In the genomic region with DNA sequence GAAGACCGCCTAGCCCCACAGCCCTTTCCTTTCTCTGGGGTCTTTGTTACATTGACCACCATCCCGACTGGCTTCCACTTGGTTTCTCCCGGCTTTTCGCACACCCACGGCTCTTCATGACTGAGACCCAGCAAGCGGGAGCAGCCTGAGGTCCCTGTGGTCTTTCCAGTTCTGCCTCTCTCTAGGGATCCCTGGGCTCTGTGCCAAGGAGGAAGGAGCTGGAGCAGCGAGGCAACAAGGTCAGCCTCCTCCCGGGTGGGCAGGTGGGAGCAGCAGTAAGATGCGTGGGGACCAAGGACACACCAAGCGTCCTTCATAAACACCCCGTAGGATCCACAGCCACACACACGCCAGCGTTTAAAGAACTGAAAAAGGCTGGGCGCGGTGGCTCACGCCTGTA, we compare ENCODE assay signal across 17 cellular contexts. TPM values are rescaled to one million over a fixed set of nuclear protein-coding genes. Genes with fewer than 3 reads are reported as not detected.
DNase-seq lines count a peak whose midpoint lies in the region; ATAC-seq and TF ChIP-seq lines count a peak whose summit lies in the region.
"Had no signal": no experiment of that assay in that cellular context is flagged by ENCODE, and none has a peak within 500 bp of the region (broad histone marks: within the 10 kb centered on the region; RNA-seq: fewer than 3 reads in every experiment).

No MANE protein-coding gene starts in this region.

- H3K4me3 ChIP-seq in heart right ventricle, result no peak overlapping the region
- H3K4me3 ChIP-seq in right lobe of liver, result no peak overlapping the region
- H3K4me3 ChIP-seq: esophagus muscularis mucosa, GM12878, upper lobe of left lung had no signal

- TF ChIP-seq CTCF in heart right ventricle (IDR thresholded peaks at IDR 0.05) (no peak), right lobe of liver (IDR thresholded peaks at IDR 0.05) (no peak)

- no peak overlapping the region for H3K27ac ChIP-seq in heart right ventricle
- no peak overlapping the region for H3K27ac ChIP-seq in right lobe of liver
- H3K27ac ChIP-seq: esophagus muscularis mucosa, upper lobe of left lung had no signal

- no peak for TF ChIP-seq POLR2A in right lobe of liver (IDR thresholded peaks at IDR 0.05)

- no peaks in the 10 kb centered on the region for H3K9me3 ChIP-seq in heart right ventricle
- H3K9me3 ChIP-seq in right lobe of liver, result no peaks in the 10 kb centered on the region
- H3K9me3 ChIP-seq: esophagus muscularis mucosa, upper lobe of left lung had no signal

- H3K4me1 ChIP-seq in heart right ventricle (peaks cover 0 to 11% (median 0%) of the 10 kb centered on the region in 9 donors), right lobe of liver (peaks cover 0 to 15% (median 8%) of the 10 kb centered on the region in 4 donors)

- no peak for ATAC-seq in Right ventricle myocardium inferior
- no peak for ATAC-seq in heart right ventricle
- ATAC-seq in right lobe of liver, result no peak
- no peak for ATAC-seq in GM21367 (IDR thresholded peaks at IDR 0.05; ENCODE audit: unreplicated experiment)
- ATAC-seq: GM12878 had no signal

- peaks cover 0 to 53% (median 41%) of the 10 kb centered on the region in 7 donors for H3K27me3 ChIP-seq in heart right ventricle
- H3K27me3 ChIP-seq in right lobe of liver, result no peaks in the 10 kb centered on the region
- H3K27me3 ChIP-seq: upper lobe of left lung had no signal

- peak; percentile 52 for DNase-seq in Right ventricle myocardium inferior (ENCODE audit: missing footprints)
- no peak for DNase-seq in heart right ventricle
- peak; percentile 60 for DNase-seq in RPMI7951 (ENCODE audit: low read depth)
- DNase-seq in right lobe of liver, result peak in 2 of 3 donors; percentile 17 to 27
- DNase-seq in ureter (ENCODE audit: low spot score), result peak; percentile 65
- DNase-seq in stimulated activated CD4-positive, alpha-beta T cell treated with anti-CD3 and anti-CD28 coated beads, Interleukin-1b, Interleukin-23, amount 100 ng/mL, for 48 hours, result no peak
- no peak for DNase-seq in NCI-H1092 treated with DMSO at 0.1 percent for 48 hours (lab: John Stamatoyannopoulos, UW)
- DNase-seq: activated CD4-positive, CD25-positive, alpha-beta regulatory T cell treated with anti-CD3 and anti-CD28 coated beads, Interleukin-2, amount 50 U/mL, for 72 hours; activated naive CD8-positive, alpha-beta T cell treated with anti-CD3 and anti-CD28 coated beads, Interleukin-2, amount 10 ng/mL, durations not matched to agents 7 days and 5 days; hippocampal formation; NCI-H1694; nucleus accumbens; stimulated activated CD4-positive, alpha-beta T cell treated with anti-CD3 and anti-CD28 coated beads, Interleukin-15, amount 100 ng/mL, for 24 hours had no signal

- WGBS in heart right ventricle, 2 donors, result 56 to 58% methylated on average over 16 of the region's 16 CpGs
- WGBS in right lobe of liver (ENCODE audit: insufficient coverage, low coverage, low lambda C conversion rate, missing lambda C conversion rate), result 77% methylated on average over 16 of the region's 16 CpGs

- no peaks in the 10 kb centered on the region for H3K36me3 ChIP-seq in heart right ventricle
- H3K36me3 ChIP-seq in right lobe of liver, result no peaks in the 10 kb centered on the region
- H3K36me3 ChIP-seq: esophagus muscularis mucosa, upper lobe of left lung had no signal

- intact Hi-C loops in Right ventricle myocardium inferior (cut with DNase I) (loop anchor here (5.0 kb wide), 1 partner anchor 54 kb away; no protein-coding TSS in a partner anchor), heart right ventricle (cut with DNase I) (no loop called here), right lobe of liver (cut with DNase I) (no loop called here)

RNA-seq across cellular contexts. Expression of a gene that starts 29.6 kb away (rescaled TPM):
- 10.0 TPM for total RNA-seq in Right ventricle myocardium inferior
- total RNA-seq in heart right ventricle, result 1 to 10 TPM; 6.8 to 10.0 (median 8.1) TPM
- 10 to 100 TPM in 1 of 2 donors, 1 to 10 TPM in 1; 6.5 to 10.8 TPM for polyA plus RNA-seq in heart right ventricle
- 44.7 and 58.5 TPM in 2 replicates for total RNA-seq in RPMI7951 (2014; rRNA removed; shearing (Covaris generic))
- total RNA-seq in right lobe of liver, result 1 to 10 TPM; 3.3 to 8.0 (median 5.3) TPM
- 6.3 TPM for total RNA-seq in ureter

RNA-seq across cellular contexts. Expression of a gene that starts 37.9 kb away (rescaled TPM):
- 22.5 TPM for total RNA-seq in Right ventricle myocardium inferior
- total RNA-seq in heart right ventricle, result 10 to 100 TPM; 13.0 to 37.5 (median 16.8) TPM
- 10 to 100 TPM; 17.7 to 34.5 TPM for polyA plus RNA-seq in heart right ventricle
- 47.6 and 73.5 TPM in 2 replicates for total RNA-seq in RPMI7951 (2014; rRNA removed; shearing (Covaris generic))
- total RNA-seq in right lobe of liver, result 10 to 100 TPM; 40.7 to 48.1 (median 47.0) TPM
- total RNA-seq in ureter, result 42.0 TPM

RNA-seq across cellular contexts. Expression of a gene that starts 50.1 kb away (rescaled TPM):
- total RNA-seq in Right ventricle myocardium inferior (5.5 TPM), heart right ventricle (1 to 10 TPM in 8 of 10 donors, under 1 TPM in 2; 0.45 to 3.6 (median 1.8) TPM), right lobe of liver (1 to 10 TPM; 1.5 to 7.6 (median 3.5) TPM), ureter (5.1 TPM)
- polyA plus RNA-seq in heart right ventricle, result 10 to 100 TPM in 1 of 2 donors, 1 to 10 TPM in 1; 4.5 to 15.2 TPM
- 4.1 and 5.9 TPM in 2 replicates for total RNA-seq in RPMI7951 (2014; rRNA removed; shearing (Covaris generic))

RNA-seq across cellular contexts. Expression of a gene that starts 58.1 kb away (rescaled TPM):
- total RNA-seq in Right ventricle myocardium inferior (not detected), heart right ventricle (under 1 TPM in 2 of 10 donors, not detected in 8; 0.08 TPM), right lobe of liver (under 1 TPM in 4 of 6 experiments, not detected in 2; 0.04 to 0.74 (median 0.09) TPM), ureter (not detected)
- not detected for polyA plus RNA-seq in heart right ventricle
- total RNA-seq in RPMI7951 (2014; rRNA removed; shearing (Covaris generic)), result 15.0 and 19.7 TPM in 2 replicates
- total RNA-seq: GM12878 had no signal
- polyA plus RNA-seq: GM12878 had no signal

Comparison
In these comparisons a context has a peak if more than half of its experiments do, and no peak if none do; other contexts are left out.
1. DNase-seq: peak in Right ventricle myocardium inferior (single experiment), RPMI7951 (single experiment), right lobe of liver (2 of 3) and ureter (single experiment); none in heart right ventricle (0 of 2), stimulated activated CD4-positive, alpha-beta T cell treated with anti-CD3 and anti-CD28 coated beads, Interleukin-1b, Interleukin-23, amount 100 ng/mL, for 48 hours (single experiment) and NCI-H1092 treated with DMSO at 0.1 percent for 48 hours (single experiment).